In genomic region chr1:168689726-168690602, GRCh38 we compare ENCODE assay signal across 14 cellular contexts. TPM values are rescaled to one million over a fixed set of nuclear protein-coding genes. Genes with fewer than 3 reads are reported as not detected.
DNase-seq lines count a peak whose midpoint lies in the region; ATAC-seq and TF ChIP-seq lines count a peak whose summit lies in the region.
"Had no signal": no experiment of that assay in that cellular context is flagged by ENCODE, and none has a peak within 500 bp of the region (broad histone marks: within the 10 kb centered on the region; RNA-seq: fewer than 3 reads in every experiment).

No MANE protein-coding gene starts in this region.

- peak overlapping the region; percentile 100 for H2BK120ac ChIP-seq in trophoblast cell (ENCODE audit: insufficient read depth, low read length, poor library complexity)

- peak overlapping the region; percentile 73 for H3K18ac ChIP-seq in trophoblast cell (ENCODE audit: low read length)

- H3K27ac ChIP-seq in heart right ventricle, result peak overlapping the region in 5 of 10 donors; percentile 10 to 78 (median 38)
- peak overlapping the region; percentile 99 for H3K27ac ChIP-seq in trophoblast cell (ENCODE audit: low read depth, low read length)
- no peak overlapping the region for H3K27ac ChIP-seq in tibial artery

- peaks cover 5% of the 10 kb centered on the region for H3K79me2 ChIP-seq in trophoblast cell (ENCODE audit: control insufficient read depth, insufficient read depth, low read length, poor library complexity)

- H3K4me1 ChIP-seq in heart right ventricle, result peaks cover 0 to 26% (median 0%) of the 10 kb centered on the region in 9 donors
- H3K4me1 ChIP-seq in trophoblast cell (ENCODE audit: control insufficient read depth in 1 of 2, insufficient read depth in 2 of 2, low read length in 2 of 2), result peaks cover 12 to 14% of the 10 kb centered on the region in 2 experiments
- no peaks in the 10 kb centered on the region for H3K4me1 ChIP-seq in tibial artery

- peak overlapping the region; percentile 76 for H4K8ac ChIP-seq in trophoblast cell (ENCODE audit: low read depth, low read length)

- in situ Hi-C loops in Caki2 (cut with HindIII; ENCODE audit: low pct_unique_long_range_greater_than_20kb, low sequenced_read_pairs), result no loop called here

- intact Hi-C loops in heart right ventricle (cut with DNase I), result no loop called here
- intact Hi-C loops in tibial artery (cut with DNase I; ENCODE audit: low total_unique reads), result no loop called here

- H3K36me3 ChIP-seq in heart right ventricle, result no peaks in the 10 kb centered on the region
- no peaks in the 10 kb centered on the region for H3K36me3 ChIP-seq in trophoblast cell (ENCODE audit: control insufficient read depth in 1 of 2, insufficient read depth in 2 of 2, low read length in 2 of 2)
- H3K36me3 ChIP-seq in tibial artery, result no peaks in the 10 kb centered on the region

- peak overlapping the region; percentile 96 for H2BK5ac ChIP-seq in trophoblast cell (ENCODE audit: low read depth, low read length, poor library complexity)

- H3K4me3 ChIP-seq in heart right ventricle (no peak overlapping the region), trophoblast cell (ENCODE audit: low read depth, low read length) (no peak overlapping the region), tibial artery (no peak overlapping the region)

- peak overlapping the region; percentile 100 for H2BK12ac ChIP-seq in trophoblast cell (ENCODE audit: low read length)

- no peak overlapping the region for H3K9ac ChIP-seq in trophoblast cell (ENCODE audit: low read length)

- H4K91ac ChIP-seq in trophoblast cell (ENCODE audit: low read depth, low read length), result peak overlapping the region; percentile 98

- H3K4ac ChIP-seq in trophoblast cell (ENCODE audit: low read depth, low read length), result peak overlapping the region; percentile 85

- peak overlapping the region; percentile 99 for H3K14ac ChIP-seq in trophoblast cell (ENCODE audit: low read length)

- no peak overlapping the region for H2AFZ ChIP-seq in trophoblast cell (ENCODE audit: insufficient read depth, low read length, poor library complexity)

- DNase-seq in Caki2 (ENCODE audit: low read depth) (peak; percentile 46), RPMI7951 (ENCODE audit: low read depth) (peak; percentile 37), heart right ventricle (peak in 1 of 2 donors; percentile 16), trophoblast cell (peak; percentile 4 to 7), tibial artery (no peak), NCI-H526 (lab: John Stamatoyannopoulos, UW) (no peak)
- DNase-seq: activated T-cell treated with anti-CD3 and anti-CD28 coated beads, Interleukin-2, amount 50 U/mL, for 1 hour; C1 segment of cervical spinal cord; erythroblast; NCI-H1048; NCI-H524 treated with DMSO at 0.1 percent for 48 hours; nephron progenitor cell had no signal

- no peaks in the 10 kb centered on the region for H3K9me3 ChIP-seq in heart right ventricle
- H3K9me3 ChIP-seq in trophoblast cell (ENCODE audit: insufficient read depth, low read depth, low read length), result no peaks in the 10 kb centered on the region
- no peaks in the 10 kb centered on the region for H3K9me3 ChIP-seq in tibial artery

- H2AK5ac ChIP-seq in trophoblast cell (ENCODE audit: low read length), result peak overlapping the region; percentile 83

- H3K4me2 ChIP-seq in trophoblast cell (ENCODE audit: low read length), result peak overlapping the region; percentile 18

- H3K79me1 ChIP-seq in trophoblast cell (ENCODE audit: low read length), result peaks cover 34% of the 10 kb centered on the region

- 69 to 76% methylated on average over 8 of the region's 8 CpGs for WGBS in heart right ventricle, 2 donors
- no CpG with 5 or more reads among the region's 8 CpGs for WGBS in trophoblast cell (ENCODE audit: extremely low coverage, insufficient coverage, insufficient read length)

- H3K27me3 ChIP-seq in heart right ventricle, result no peaks in the 10 kb centered on the region
- no peaks in the 10 kb centered on the region for H3K27me3 ChIP-seq in trophoblast cell (ENCODE audit: insufficient read depth, low read length)
- no peaks in the 10 kb centered on the region for H3K27me3 ChIP-seq in tibial artery

- H4K12ac ChIP-seq in trophoblast cell (ENCODE audit: low read depth, low read length), result peak overlapping the region; percentile 84

- ATAC-seq in heart right ventricle (peak; percentile 57 to 96 (median 84)), GM21825 (IDR thresholded peaks at IDR 0.05; ENCODE audit: unreplicated experiment) (no peak), GM19463 (IDR thresholded peaks at IDR 0.05; ENCODE audit: unreplicated experiment) (no peak)

- TF ChIP-seq CTCF in heart right ventricle (IDR thresholded peaks at IDR 0.05) (no peak), tibial artery (IDR thresholded peaks at IDR 0.05) (no peak)

- H3K23ac ChIP-seq in trophoblast cell (ENCODE audit: low read length), result no peak overlapping the region

RNA-seq across cellular contexts. Expression of gene DPT, which starts 39.0 kb away (rescaled TPM):
- total RNA-seq in Caki2 (2014; rRNA removed; shearing (Covaris generic); ENCODE audit: low replicate concordance), result not detected in 2 replicates
- 71.3 and 75.6 TPM in 2 replicates for total RNA-seq in RPMI7951 (2014; rRNA removed; shearing (Covaris generic))
- 10 to 100 TPM; 25.4 to 61.2 (median 39.3) TPM for total RNA-seq in heart right ventricle
- polyA plus RNA-seq in heart right ventricle, result 10 to 100 TPM; 28.8 to 74.1 TPM
- polyA plus RNA-seq in trophoblast cell (2013), result not detected in 2 replicates

Comparison
In these comparisons a context has a peak if more than half of its experiments do, and no peak if none do; other contexts are left out.
1. DNase-seq: peak in Caki2 (single experiment), RPMI7951 (single experiment) and trophoblast cell (2 of 2); none in tibial artery (0 of 2) and NCI-H526 (0 of 2).
2. ATAC-seq: peak in heart right ventricle (8 of 8); none in GM21825 (single experiment) and GM19463 (single experiment).
3. RNA of gene DPT, which starts 39.0 kb away (total RNA-seq): 71.3 to 75.6 TPM in RPMI7951 and 25.4 to 61.2 TPM in heart right ventricle; not detected in Caki2; every median in the first group is over 10 times any median in the second.